ENCODE assay signal across 17 cellular contexts in genomic region chr9:105834404-105834803, GRCh38.
"Had no signal": no experiment of that assay in that cellular context is flagged by ENCODE, and none has a peak within 500 bp of the region (broad histone marks: within the 10 kb centered on the region; RNA-seq: fewer than 3 reads in every experiment).

No MANE protein-coding gene starts in this region.

- H3K4me1 Mint-ChIP-seq: memory B cell had no signal

- H3K27ac Mint-ChIP-seq: memory B cell; natural killer cell treated with Interleukin-12 subunit alpha and Interleukin-12 subunit beta and Interleukin-15 and Interleukin-18, amount 100 ng/mL, for 72 hours; neural progenitor cell; type B pancreatic cell had no signal

- H3K9me3 Mint-ChIP-seq: memory B cell; natural killer cell treated with Interleukin-12 subunit alpha and Interleukin-12 subunit beta and Interleukin-15 and Interleukin-18, amount 100 ng/mL, for 72 hours; neural progenitor cell; type B pancreatic cell had no signal

- H3K9me3 ChIP-seq: ovary, suprapubic skin, thyroid gland had no signal

- H3K27ac ChIP-seq: foreskin keratinocyte, neural progenitor cell, ovary, suprapubic skin, thyroid gland had no signal

- H3K4me3 Mint-ChIP-seq: memory B cell; natural killer cell treated with Interleukin-12 subunit alpha and Interleukin-12 subunit beta and Interleukin-15 and Interleukin-18, amount 100 ng/mL, for 72 hours; neural progenitor cell; type B pancreatic cell had no signal

- H3K4me3 ChIP-seq: neural progenitor cell, ovary, smooth muscle cell, suprapubic skin, thyroid gland had no signal

- H3K4me2 ChIP-seq: neural progenitor cell, smooth muscle cell had no signal

- H3K9ac ChIP-seq: neural progenitor cell had no signal

- DNase-seq: effector memory CD4-positive, alpha-beta T cell; foreskin keratinocyte; kidney; left cardiac atrium; midbrain; nucleus accumbens; ovary; right cardiac atrium; stimulated activated CD4-positive, alpha-beta T cell treated with anti-CD3 and anti-CD28 coated beads, Interleukin-2, amount 100 ng/mL, for 48 hours; stimulated activated naive CD4-positive, alpha-beta T cell treated with Interleukin-2 at 50 U/mL for 16 hours; thyroid gland had no signal

- H3K36me3 ChIP-seq: neural progenitor cell, ovary, suprapubic skin, thyroid gland had no signal

- H2AFZ ChIP-seq: neural progenitor cell had no signal

- H3K27me3 Mint-ChIP-seq: memory B cell, type B pancreatic cell had no signal

- H3K36me3 Mint-ChIP-seq: natural killer cell treated with Interleukin-12 subunit alpha and Interleukin-12 subunit beta and Interleukin-15 and Interleukin-18, amount 100 ng/mL, for 72 hours; neural progenitor cell; type B pancreatic cell had no signal

- H3K27me3 ChIP-seq: neural progenitor cell, ovary, suprapubic skin, thyroid gland had no signal

- H3K4me1 ChIP-seq: foreskin keratinocyte, suprapubic skin, thyroid gland had no signal
